8 cellular contexts compared by ENCODE assay signal in the genomic region with DNA sequence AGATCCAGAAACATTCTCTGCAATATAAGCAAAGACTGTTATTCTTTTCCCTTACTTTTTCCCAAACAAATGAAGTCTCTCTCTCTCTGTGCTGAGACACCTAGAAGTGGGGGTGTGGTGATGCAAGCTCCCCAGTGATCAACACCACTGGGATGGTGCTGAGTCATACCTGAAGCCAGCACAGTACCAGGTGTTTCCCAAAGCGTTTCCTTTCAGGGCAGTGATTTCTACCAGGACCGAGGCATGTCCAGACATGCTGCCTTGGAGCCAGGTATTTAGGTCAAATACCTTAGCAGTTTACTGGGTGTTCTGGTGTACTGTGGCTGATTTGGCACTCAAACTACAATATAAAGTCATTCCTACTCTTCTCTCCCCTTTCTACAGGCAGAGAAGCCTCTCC.
A peak's percentile ranks its signal among the peaks of the same experiment; 100 is the strongest.
DNase-seq lines count a peak whose midpoint lies in the region; ATAC-seq and TF ChIP-seq lines count a peak whose summit lies in the region.
"Had no signal": no experiment of that assay in that cellular context is flagged by ENCODE, and none has a peak within 500 bp of the region (broad histone marks: within the 10 kb centered on the region; RNA-seq: fewer than 3 reads in every experiment).

No MANE protein-coding gene starts in this region.

- TF ChIP-seq CTCF in OCI-LY3 (IDR thresholded peaks at IDR 0.05; ENCODE audit: low read depth, low read length) (no peak), smooth muscle cell (IDR thresholded peaks at IDR 0.05; ENCODE audit: borderline replicate concordance, insufficient read depth, poor library complexity, severe bottlenecking) (no peak)

- H3K9ac ChIP-seq in OCI-LY3 (ENCODE audit: low read length) (no peak overlapping the region), smooth muscle cell (ENCODE audit: low read depth) (peak overlapping the region; percentile 62)

- H3K36me3 ChIP-seq in OCI-LY3 (replicated peaks; ENCODE audit: low read depth, low read length) (no peaks in the 10 kb centered on the region), smooth muscle cell (ENCODE audit: low read depth) (no peaks in the 10 kb centered on the region)

- H2AFZ ChIP-seq in OCI-LY3 (ENCODE audit: low read depth, low read length) (no peak overlapping the region), smooth muscle cell (ENCODE audit: low read depth) (peak overlapping the region; percentile 53)

- H3K4me3 ChIP-seq in OCI-LY3 (ENCODE audit: low read length), result no peak overlapping the region
- H3K4me3 ChIP-seq in smooth muscle cell, result no peak overlapping the region

- H4K20me1 ChIP-seq in OCI-LY3 (ENCODE audit: insufficient read depth, low read length) (no peaks in the 10 kb centered on the region), smooth muscle cell (ENCODE audit: low read depth) (no peaks in the 10 kb centered on the region)

- peak overlapping the region; percentile 28; the same call in 1 of the 2 replicates for H3K27ac ChIP-seq in OCI-LY3 (ENCODE audit: low read length)
- peak overlapping the region; percentile 86 for H3K27ac ChIP-seq in smooth muscle cell (ENCODE audit: low read depth)

- peak; percentile 68 for ATAC-seq in GM19324 (IDR thresholded peaks at IDR 0.05; ENCODE audit: low FRiP score, unreplicated experiment)
- peak; percentile 94 for ATAC-seq in HG02852 (IDR thresholded peaks at IDR 0.05; ENCODE audit: unreplicated experiment)

- no peaks in the 10 kb centered on the region for H3K27me3 ChIP-seq in OCI-LY3 (ENCODE audit: low read depth, low read length)
- H3K27me3 ChIP-seq in smooth muscle cell (ENCODE audit: low read depth), result no peaks in the 10 kb centered on the region

- H3K4me1 ChIP-seq in OCI-LY3 (ENCODE audit: low read length), result peaks cover 10% of the 10 kb centered on the region
- no peaks in the 10 kb centered on the region for H3K4me1 ChIP-seq in smooth muscle cell (ENCODE audit: low read depth)

- H3K9me3 ChIP-seq in OCI-LY3 (ENCODE audit: insufficient read depth, low read length) (no peaks in the 10 kb centered on the region), smooth muscle cell (replicated peaks; ENCODE audit: low read depth) (peaks cover 5% of the 10 kb centered on the region)

- H3K4me2 ChIP-seq in OCI-LY3 (ENCODE audit: low read length) (no peak overlapping the region), smooth muscle cell (no peak overlapping the region)

- 78% methylated on average over 2 of the region's 2 CpGs for WGBS in smooth muscle cell (ENCODE audit: low lambda C conversion rate)

- no peaks in the 10 kb centered on the region for H3F3A ChIP-seq in smooth muscle cell (ENCODE audit: low read depth)

- no peaks in the 10 kb centered on the region for H3K79me2 ChIP-seq in OCI-LY3 (ENCODE audit: low read length)
- H3K79me2 ChIP-seq in smooth muscle cell (ENCODE audit: low read depth), result no peaks in the 10 kb centered on the region

- DNase-seq in smooth muscle cell (lab: John Stamatoyannopoulos, UW; ENCODE audit: unreplicated experiment) (no peak), AG08395 (ENCODE audit: low spot score) (no peak), NCI-H446 (lab: John Stamatoyannopoulos, UW) (no peak)
- DNase-seq in activated CD8-positive, alpha-beta memory T cell treated with anti-CD3 and anti-CD28 coated beads for 24 hours, result no peak
- DNase-seq: activated CD4-positive, alpha-beta T cell treated with anti-CD3 and anti-CD28 coated beads, Interleukin-2, amount 50 U/mL, for 1 hour had no signal
